Comparison of ENCODE assay signal across 16 cellular contexts in genomic region chr5:71872465-71872864, GRCh38.
DNase-seq lines count a peak whose midpoint lies in the region; ATAC-seq, FAIRE-seq and TF ChIP-seq lines count a peak whose summit lies in the region.
"Had no signal": no experiment of that assay in that cellular context is flagged by ENCODE, and none has a peak within 500 bp of the region (broad histone marks: within the 10 kb centered on the region; RNA-seq: fewer than 3 reads in every experiment).

No MANE protein-coding gene starts in this region.

- CTCF ChIA-PET in A549 (lab: Yijun Ruan, JAX), result interaction anchor here (1.5 to 1.7 kb wide), 2 partner anchors 11 to 35 kb away, joined by 7 to 8 read pairs; no protein-coding TSS in a partner anchor

- ATAC-seq in A549 (no peak), GM19035 (IDR thresholded peaks at IDR 0.05; ENCODE audit: unreplicated experiment) (no peak)
- ATAC-seq: HepG2 had no signal

- DNase-seq in A549 (ENCODE audit: low read depth in 1 of 2, low spot score in 1 of 2), result no peak
- no peak for DNase-seq in D721Med (ENCODE audit: insufficient read length, low spot score)
- peak; percentile 80 for DNase-seq in NCI-H69 (lab: John Stamatoyannopoulos, UW)
- peak; percentile 73 for DNase-seq in epithelial cell of esophagus (ENCODE audit: low read depth)
- no peak for DNase-seq in NCI-H1105 (lab: John Stamatoyannopoulos, UW)
- no peak for DNase-seq in D341Med (ENCODE audit: low spot score)
- no peak for DNase-seq in activated effector memory CD4-positive, alpha-beta T cell treated with anti-CD3 and anti-CD28 coated beads, Interleukin-2, amount 50 U/mL, for 16 hours
- DNase-seq: Caco-2; CD8-positive, alpha-beta memory T cell; EL; GF-D8; HCEC 1CT; HFFc6 had no signal

- no peak for TF ChIP-seq CTCF in A549 (IDR thresholded peaks at IDR 0.05)
- TF ChIP-seq CTCF in D721Med (IDR thresholded peaks at IDR 0.05; ENCODE audit: insufficient read depth, missing control alignments), result no peak
- no peak for TF ChIP-seq CTCF in epithelial cell of esophagus (IDR thresholded peaks at IDR 0.05; ENCODE audit: insufficient read depth, low read depth, low read length, missing control alignments)

- no peak for TF ChIP-seq EP300 in A549 (IDR thresholded peaks at IDR 0.05)

- TF ChIP-seq RAD21 in A549 (conservative IDR thresholded peaks at IDR 0.05 in 1 of 2, IDR thresholded peaks at IDR 0.05 in 1 of 2), result no peak

- H3K27ac ChIP-seq in A549, result no peak overlapping the region

- H3K4me3 ChIP-seq in A549, result no peak overlapping the region
- no peak overlapping the region for H3K4me3 ChIP-seq in epithelial cell of esophagus (ENCODE audit: low read length)

- TF ChIP-seq POLR2A in A549 (IDR thresholded peaks at IDR 0.05; ENCODE audit: low read length), result no peak

- H3K9me3 ChIP-seq in A549, result no peaks in the 10 kb centered on the region
- H3K9me3 ChIP-seq: Caco-2 had no signal

- WGBS in A549 (ENCODE audit: missing lambda C conversion rate), result 77% methylated on average over 3 of the region's 3 CpGs

- H3K4me2 ChIP-seq in A549, result no peak overlapping the region

- POLR2A ChIA-PET in A549 (lab: Yijun Ruan, JAX), result no interaction called here

- peaks cover 8% of the 10 kb centered on the region; the same call in 1 of the 3 replicates for H3K4me1 ChIP-seq in A549
- H3K4me1 ChIP-seq: Caco-2 had no signal

- FAIRE-seq in A549 (lab: Jason Lieb, UNC) (peak; percentile 13), D721Med (lab: Jason Lieb, UNC) (peak; percentile 38)
- FAIRE-seq: HepG2, HTR-8/SVneo had no signal

TF ChIP-seq in A549, 52 proteins besides CTCF, POLR2A, EP300 and RAD21:
- TF ChIP-seq BHLHE40 (IDR thresholded peaks at IDR 0.05; ENCODE audit: low read depth, low read length) (no peak), KDM5A (IDR thresholded peaks at IDR 0.05) (no peak), USF2 (IDR thresholded peaks at IDR 0.05) (no peak), HDAC2 (IDR thresholded peaks at IDR 0.05) (no peak)
TF ChIP-seq in A549: peak in this region for 0.

Comparison
In these comparisons a context has a peak if more than half of its experiments do, and no peak if none do; other contexts are left out.
1. DNase-seq: peak in NCI-H69 (single experiment) and epithelial cell of esophagus (single experiment); none in A549 (0 of 2), D721Med (single experiment), NCI-H1105 (single experiment), D341Med (single experiment) and activated effector memory CD4-positive, alpha-beta T cell treated with anti-CD3 and anti-CD28 coated beads, Interleukin-2, amount 50 U/mL, for 16 hours (single experiment).